ENCODE assay signal across 7 cellular contexts in the genomic region with DNA sequence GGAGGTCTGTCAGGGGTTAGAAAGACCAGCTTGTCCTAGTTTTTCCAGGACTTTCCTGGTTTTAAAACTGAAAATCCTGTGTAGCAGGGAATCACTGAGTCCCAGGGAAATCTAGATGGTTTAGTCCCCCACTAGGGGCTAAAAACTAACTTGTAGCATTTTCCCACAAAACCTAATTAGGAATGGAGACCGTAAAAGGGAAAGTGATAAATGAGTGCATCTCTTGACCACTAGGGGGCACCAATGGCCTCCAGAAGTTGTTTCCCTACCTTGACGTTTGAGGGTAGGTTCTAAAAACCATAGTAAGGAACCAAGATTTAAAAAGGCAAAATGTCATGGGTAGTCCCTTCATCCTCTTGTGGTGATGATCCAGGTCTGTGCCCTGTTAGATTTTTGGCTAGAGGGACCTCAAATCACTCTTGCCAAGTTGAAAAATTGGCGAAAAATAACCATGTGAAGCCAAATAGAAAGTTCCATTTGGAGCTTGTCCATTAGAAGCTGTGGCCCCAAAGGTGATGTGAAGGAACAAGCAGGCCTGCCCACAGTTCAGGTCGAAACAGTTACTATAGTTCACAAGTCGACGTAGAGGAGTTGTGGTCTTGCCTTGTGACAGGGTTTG. TPM values are rescaled to one million over a fixed set of nuclear protein-coding genes. Genes with fewer than 3 reads are reported as not detected.
DNase-seq lines count a peak whose midpoint lies in the region; ATAC-seq, FAIRE-seq and TF ChIP-seq lines count a peak whose summit lies in the region.

No MANE protein-coding gene starts in this region.

- no peaks in the 10 kb centered on the region for H3K27me3 ChIP-seq in GM12878 (replicated peaks in 1 of 2; ENCODE audit: control insufficient read depth in 2 of 2, insufficient read depth in 2 of 2, low read length in 1 of 2)

- no peak for TF ChIP-seq EP300 in GM12878 (IDR thresholded peaks at IDR 0.05; ENCODE audit: borderline replicate concordance in 1 of 2, control insufficient read depth in 1 of 2, low read depth in 2 of 2, low read length in 2 of 2)

- H3K9ac ChIP-seq in GM12878 (ENCODE audit: control insufficient read depth, insufficient read depth, low read length) = peak overlapping the region; percentile 16; the same call in 1 of the 2 replicates

- TF ChIP-seq CTCF in GM12878 (IDR thresholded peaks at IDR 0.05 in 2 of 3, conservative IDR thresholded peaks at IDR 0.05 in 1 of 3; ENCODE audit: control insufficient read depth in 2 of 3, extremely low read depth in 1 of 3, insufficient read depth in 1 of 3, low read depth in 3 of 3, low read length in 3 of 3) = peak; percentile 66 to 90 (median 73)

- in situ Hi-C loops in GM12878 (cut with MboI) = no loop called here

- SMC1A ChIA-PET in GM12878 (lab: Charles Lee; ENCODE audit: uncharacterized antibody, unreplicated experiment) = interaction anchor here (0.6 to 1.9 kb wide), 18 partner anchors 9 to 1147 kb away, joined by 3 to 10 read pairs (median 4); no protein-coding TSS in a partner anchor

- intact Hi-C loops in GM12878 (cut with micrococcal nuclease; ENCODE audit: unreplicated experiment) = loop anchor here (5.0 kb wide), 1 partner anchor 194 kb away; no protein-coding TSS in a partner anchor

- H3K36me3 ChIP-seq in GM12878 (ENCODE audit: control insufficient read depth in 2 of 2, insufficient read depth in 2 of 2, low read length in 1 of 2) = no peaks in the 10 kb centered on the region

- FAIRE-seq in G401.6 (lab: Jason Lieb, UNC) = peak; percentile 54
- peak; percentile 58 for FAIRE-seq in RCC 7860 (lab: Jason Lieb, UNC)
- peak; percentile 68 for FAIRE-seq in GM12878 (lab: Jason Lieb, UNC)

- peak overlapping the region; percentile 58 for H3K27ac ChIP-seq in GM12878 (ENCODE audit: control insufficient read depth, insufficient read depth)

- H3K4me2 ChIP-seq in GM12878 (ENCODE audit: control insufficient read depth, insufficient read depth) = peak overlapping the region; percentile 66; the same call in 1 of the 2 replicates

- no peak overlapping the region for H3K4me3 ChIP-seq in GM12878

- H3K79me2 ChIP-seq in GM12878 (ENCODE audit: control insufficient read depth, insufficient read depth, low read length) = peaks cover 24% of the 10 kb centered on the region

- 58% methylated on average over 6 of the region's 6 CpGs for WGBS in GM12878 (ENCODE audit: insufficient coverage, insufficient replicate concordance, low lambda C conversion rate, missing lambda C conversion rate)

- peak; percentile 60 for DNase-seq in LHCN-M2 (ENCODE audit: low read depth)
- DNase-seq in RCC 7860 (ENCODE audit: low spot score) = peak; percentile 59
- no peak for DNase-seq in GM12878 (ENCODE audit: low read depth, low spot score)
- DNase-seq in iris pigment epithelial cell (ENCODE audit: low read depth) = peak; percentile 58
- peak; percentile 58 for DNase-seq in stimulated activated CD4-positive, alpha-beta T cell treated with anti-CD3 and anti-CD28 coated beads, Interleukin-4, amount 100 ng/mL, for 24 hours

- TF ChIP-seq RAD21 in GM12878 (IDR thresholded peaks at IDR 0.05; ENCODE audit: insufficient read depth, low read depth, low read length) = peak; percentile 83

- no peaks in the 10 kb centered on the region; the same call in 2 of the 3 replicates for H3K9me3 ChIP-seq in GM12878 (replicated peaks; ENCODE audit: control insufficient read depth, insufficient read depth, low read length)

- BruUV-seq in GM12878 (replicated peaks; lab: Mats Ljungman, UMichigan) = no TSS peak

- H3K4me1 ChIP-seq in GM12878 (ENCODE audit: control insufficient read depth, insufficient read depth, low read length) = peaks cover 51% of the 10 kb centered on the region

- no peaks in the 10 kb centered on the region for H4K20me1 ChIP-seq in GM12878 (ENCODE audit: control insufficient read depth, insufficient read depth)

- RAD21 ChIA-PET in GM12878 (lab: Charles Lee; ENCODE audit: unreplicated experiment) = interaction anchor here (0.6 to 3.5 kb wide), 12 partner anchors 13 to 1147 kb away, joined by 3 to 22 read pairs (median 4); no protein-coding TSS in a partner anchor

- H2AFZ ChIP-seq in GM12878 (ENCODE audit: control insufficient read depth, low read depth, low read length) = no peak overlapping the region

- POLR2A ChIA-PET in GM12878 (lab: Charles Lee) = interaction anchor here (0.6 to 0.8 kb wide), 2 partner anchors 20 to 27 kb away, joined by 3 read pairs; no protein-coding TSS in a partner anchor

- TF ChIP-seq POLR2A in GM12878 (IDR thresholded peaks at IDR 0.05; ENCODE audit: low read depth, low read length) = no peak

- ATAC-seq in GM12878 (peak; percentile 27), GM18511 (IDR thresholded peaks at IDR 0.05; ENCODE audit: unreplicated experiment) (no peak)

- CTCF ChIA-PET in GM12878 (lab: Yijun Ruan, JAX) = interaction anchor here (0.6 to 6.2 kb wide), 37 partner anchors 8 to 1146 kb away, joined by 3 to 50 read pairs (median 4); no protein-coding TSS in a partner anchor

TF ChIP-seq in GM12878, 131 proteins besides CTCF, POLR2A, EP300 and RAD21:
- no peak for TF ChIP-seq NBN (IDR thresholded peaks at IDR 0.05)
- TF ChIP-seq ETV6 (conservative IDR thresholded peaks at IDR 0.05 in 1 of 2, IDR thresholded peaks at IDR 0.05 in 1 of 2; ENCODE audit: borderline replicate concordance in 1 of 2, low read depth in 1 of 2) = no peak
- no peak for TF ChIP-seq CREB1 (IDR thresholded peaks at IDR 0.05; ENCODE audit: low read depth)
- TF ChIP-seq IKZF2 (IDR thresholded peaks at IDR 0.05) = peak in 1 of 2 experiments; percentile 46; a peak in 1 of 4 replicates
- TF ChIP-seq BRCA1 (IDR thresholded peaks at IDR 0.05; ENCODE audit: low read depth, low read length) = no peak
- TF ChIP-seq RUNX3 (IDR thresholded peaks at IDR 0.05; ENCODE audit: low read length) = peak; percentile 38
- peak; percentile 57; the same call in 1 of the 2 replicates for TF ChIP-seq SMC3 (IDR thresholded peaks at IDR 0.05; ENCODE audit: borderline replicate concordance, low read length)
- TF ChIP-seq IKZF1 (conservative IDR thresholded peaks at IDR 0.05) = 0 out of 2 replicates have a peak, but pooled peaks have one; percentile 34
- TF ChIP-seq RCOR1 (conservative IDR thresholded peaks at IDR 0.05; ENCODE audit: low read depth, low read length) = no peak

RNA-seq across cellular contexts. Expression of gene CLIC6, which starts 24.5 kb away (rescaled TPM):
- total RNA-seq in LHCN-M2 (2014; rRNA removed) = not detected in 2 replicates
- 0.01 TPM for polyA plus RNA-seq in LHCN-M2 (2012)
- total RNA-seq in GM12878 (2013; cell fraction: nucleolus; rRNA removed) = 7.1 and 7.6 TPM in 2 replicates
- total RNA-seq in GM12878 (2014; rRNA removed) = 9.3 and 10.0 TPM in 2 replicates
- 10.8 and 10.9 TPM in 2 replicates for total RNA-seq in GM12878 (2014; rRNA removed; fragmentation: Illumina TruSeq; extraction: Trizol)
- total RNA-seq in GM12878 (2021) = 31.9 and 34.1 TPM in 2 replicates
- 13.8 TPM for polyA plus RNA-seq in GM12878 (2011; ENCODE audit: low read depth)
- polyA plus RNA-seq in GM12878 (2011; rRNA removed) = 5.7 and 6.6 TPM in 2 replicates
- polyA plus RNA-seq in GM12878 (2011; cell fraction: cytosol; rRNA removed) = 3.2 and 5.1 TPM in 2 replicates
- 3.4 and 5.3 TPM in 2 replicates for polyA plus RNA-seq in GM12878 (2011; cell fraction: nucleus; rRNA removed)
- 16.6 and 19.3 TPM in 2 replicates for polyA plus RNA-seq in GM12878 (2012)
- 32.2 and 39.5 TPM in 2 replicates for polyA plus RNA-seq in GM12878 (2014; fragmentation: Illumina TruSeq; extraction: Trizol)
- polyA plus RNA-seq in GM12878 (2014; fragmentation: Nextera tagmentation; extraction: Ambion mirVana) = 10 to 100 TPM in 1 of 2 experiments, 1 to 10 TPM in 1; 8.4 to 15.4 TPM
- polyA plus RNA-seq in GM12878 (2014; rRNA removed) = 13.0 and 13.4 TPM in 2 replicates
- 10 to 100 TPM in 1 of 2 experiments, 1 to 10 TPM in 1; 9.0 to 11.4 TPM for polyA plus RNA-seq in GM12878 (2016; fragmentation: Nextera tagmentation; extraction: Ambion mirVana)
- polyA minus RNA-seq in GM12878 (2011; rRNA and poly(A)+ RNA removed) = 1.6 and 2.3 TPM in 2 replicates
- 1.7 and 2.1 TPM in 2 replicates for polyA minus RNA-seq in GM12878 (2011; cell fraction: cytosol; rRNA and poly(A)+ RNA removed)
- polyA minus RNA-seq in GM12878 (2011; cell fraction: nucleus; rRNA and poly(A)+ RNA removed) = 0.85 and 1.7 TPM in 2 replicates
